29 cellular contexts compared by ENCODE assay signal in the genomic region with DNA sequence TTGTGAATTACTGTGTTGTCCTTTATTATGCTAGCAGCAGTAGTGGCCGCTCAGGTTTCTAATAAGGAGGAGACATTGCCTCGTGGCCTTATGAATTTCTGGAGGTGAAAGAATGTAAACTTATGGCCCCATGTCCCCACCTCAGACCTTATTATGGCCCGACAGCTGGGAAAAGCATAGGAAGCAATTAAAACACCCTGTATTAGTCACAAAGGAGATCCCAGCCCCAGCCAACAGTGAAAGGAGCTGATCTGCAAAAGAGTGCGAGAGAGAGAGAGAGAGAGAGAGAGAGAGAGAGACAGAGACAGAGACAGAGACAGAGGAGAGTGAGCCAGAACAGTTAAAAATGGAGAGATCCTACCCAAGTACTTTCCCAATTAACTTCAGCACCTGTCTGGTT.
"Had no signal": no experiment of that assay in that cellular context is flagged by ENCODE, and none has a peak within 500 bp of the region (broad histone marks: within the 10 kb centered on the region; RNA-seq: fewer than 3 reads in every experiment).

No MANE protein-coding gene starts in this region.

- H3K27ac ChIP-seq: brain microvascular endothelial cell, SJSA1 had no signal

- DNase-seq: activated CD4-positive, alpha-beta T cell treated with anti-CD3 and anti-CD28 coated beads, Interleukin-2, amount 10 ng/mL, durations not matched to agents 24 days and 14 days; activated CD4-positive, alpha-beta T cell treated with anti-CD3 and anti-CD28 coated beads, Interleukin-2, amount 50 U/mL, for 48 hours; activated CD4-positive, CD25-positive, alpha-beta regulatory T cell treated with anti-CD3 and anti-CD28 coated beads, Interleukin-2, amount 50 U/mL, for 72 hours; activated CD8-positive, alpha-beta memory T cell treated with anti-CD3 and anti-CD28 coated beads, Interleukin-2, amount 10 ng/mL, durations not matched to agents 7 days and 5 days; activated effector memory CD4-positive, alpha-beta T cell treated with Interleukin-2 at 50 U/mL for 16 hours; activated naive CD4-positive, alpha-beta T cell; activated T-cell treated with anti-CD3 and anti-CD28 coated beads, Interleukin-2, amount 50 U/mL, for 24 hours; amygdala; brain microvascular endothelial cell; cerebellar nuclear complex; MG63; MV-4-11; NCI-H1092 treated with DMSO at 0.1 percent for 48 hours; NCI-H1417 treated with DMSO at 0.1 percent for 48 hours; NCI-H1694; NCI-H2029 treated with DMSO at 0.1 percent for 48 hours; NCI-H524; NCI-H82; NK-92 treated with Interleukin-12 subunit alpha and Interleukin-12 subunit beta, amount 100 ng/mL, for 24 hours; OCI-M1; RPMI8226; T-helper 17 cell; T-helper 9 cell had no signal

- H3K4me3 Mint-ChIP-seq: activated CD4-positive, alpha-beta T cell treated with anti-CD3 and anti-CD28 coated beads, Interleukin-2, amount 10 ng/mL, durations not matched to agents 24 days and 14 days; activated CD8-positive, alpha-beta memory T cell treated with anti-CD3 and anti-CD28 coated beads, Interleukin-2, amount 10 ng/mL, durations not matched to agents 7 days and 5 days; activated naive CD8-positive, alpha-beta T cell; activated T-cell treated with anti-CD3 and anti-CD28 coated beads, Interleukin-2, amount 50 U/mL, for 24 hours; activated T-helper 1 cell treated with anti-CD3 and anti-CD28 coated beads, Interleukin-12 subunit alpha, Interleukin-12 subunit beta, Interleukin-2, Interleukin-4 antibody, amounts not matched to agents 30 ng/mL and 10 ng/mL and 1 ng/mL, durations not matched to agents 14 hours and 24 hours and 36 hours; T-helper 17 cell; WTC11 had no signal

- ATAC-seq: activated CD8-positive, alpha-beta memory T cell treated with anti-CD3 and anti-CD28 coated beads, Interleukin-2, amount 10 ng/mL, durations not matched to agents 7 days and 5 days; Panc1; Right ventricle myocardium inferior; T-helper 17 cell; WTC11 had no signal

- H3K27me3 ChIP-seq: brain microvascular endothelial cell, MG63, SJSA1 had no signal

- H3K27ac Mint-ChIP-seq: activated CD4-positive, alpha-beta T cell treated with anti-CD3 and anti-CD28 coated beads, Interleukin-2, amount 10 ng/mL, durations not matched to agents 24 days and 14 days; activated CD8-positive, alpha-beta memory T cell treated with anti-CD3 and anti-CD28 coated beads, Interleukin-2, amount 10 ng/mL, durations not matched to agents 7 days and 5 days; activated naive CD8-positive, alpha-beta T cell; activated T-cell treated with anti-CD3 and anti-CD28 coated beads, Interleukin-2, amount 50 U/mL, for 24 hours; activated T-helper 1 cell treated with anti-CD3 and anti-CD28 coated beads, Interleukin-12 subunit alpha, Interleukin-12 subunit beta, Interleukin-2, Interleukin-4 antibody, amounts not matched to agents 30 ng/mL and 10 ng/mL and 1 ng/mL, durations not matched to agents 14 hours and 24 hours and 36 hours; T-helper 17 cell; WTC11 had no signal

- H3K9me3 ChIP-seq: MG63, SJSA1 had no signal

- H3K4me1 ChIP-seq: SJSA1 had no signal

- H3K27me3 Mint-ChIP-seq: activated CD8-positive, alpha-beta memory T cell treated with anti-CD3 and anti-CD28 coated beads, Interleukin-2, amount 10 ng/mL, durations not matched to agents 7 days and 5 days; activated naive CD8-positive, alpha-beta T cell had no signal

- H3K36me3 Mint-ChIP-seq: activated CD8-positive, alpha-beta memory T cell treated with anti-CD3 and anti-CD28 coated beads, Interleukin-2, amount 10 ng/mL, durations not matched to agents 7 days and 5 days; activated naive CD8-positive, alpha-beta T cell; WTC11 had no signal

- H3K4me3 ChIP-seq: MG63, SJSA1 had no signal

- H3K36me3 ChIP-seq: brain microvascular endothelial cell, MG63, SJSA1 had no signal

- H3K4me1 Mint-ChIP-seq: activated CD4-positive, alpha-beta T cell treated with anti-CD3 and anti-CD28 coated beads, Interleukin-2, amount 10 ng/mL, durations not matched to agents 24 days and 14 days; activated CD8-positive, alpha-beta memory T cell treated with anti-CD3 and anti-CD28 coated beads, Interleukin-2, amount 10 ng/mL, durations not matched to agents 7 days and 5 days; T-helper 17 cell; WTC11 had no signal
